ENCODE assay signal across 33 cellular contexts in the genomic region with DNA sequence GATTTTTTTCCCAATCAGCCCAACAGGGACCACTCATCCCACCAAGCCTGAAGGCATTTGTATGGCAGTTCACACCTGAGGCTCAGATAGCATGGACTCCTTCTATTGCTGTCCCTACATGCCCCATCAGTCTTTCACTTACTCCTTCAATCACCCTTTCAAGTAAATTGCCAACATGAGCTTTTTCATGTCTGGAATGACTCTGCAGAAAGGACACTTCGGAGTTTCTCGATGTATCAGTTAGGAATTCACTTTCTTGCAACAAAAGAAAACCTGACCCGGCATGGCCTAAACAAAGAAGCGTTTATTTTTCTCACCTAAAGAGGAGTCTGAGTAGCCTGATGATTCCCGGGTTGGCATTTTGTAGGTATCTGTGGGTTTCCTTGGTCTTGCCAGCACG. TPM values are rescaled to one million over a fixed set of nuclear protein-coding genes. Genes with fewer than 3 reads are reported as not detected.
"Had no signal": no experiment of that assay in that cellular context is flagged by ENCODE, and none has a peak within 500 bp of the region (broad histone marks: within the 10 kb centered on the region; RNA-seq: fewer than 3 reads in every experiment).

No MANE protein-coding gene starts in this region.

- H3K4me3 Mint-ChIP-seq: immature natural killer cell; mesothelial cell of epicardium; naive B cell; natural killer cell; nephron progenitor cell; stimulated activated naive CD8-positive, alpha-beta T cell treated with anti-CD3 and anti-CD28 coated beads, Interleukin-15, Interleukin-2, amounts not matched to agents 100 ng/mL and 50 ng/mL, for 24 hours had no signal

- H3K36me3 Mint-ChIP-seq: immature natural killer cell, mesothelial cell of epicardium, naive B cell, natural killer cell had no signal

- ATAC-seq: left colon, left lung, lower lobe of right lung, natural killer cell, pancreas, right cardiac atrium, sciatic nerve, upper lobe of right lung had no signal

- FAIRE-seq: islet of Langerhans, kidney, pancreas, urothelium cell line had no signal

- H3K4me1 ChIP-seq: left lung, lower lobe of right lung, pancreas, prostate gland, suprapubic skin, tibial artery, upper lobe of right lung had no signal

- H3K36me3 ChIP-seq: left lung, lower lobe of right lung, pancreas, prostate gland, suprapubic skin, thoracic aorta, tibial artery, upper lobe of right lung had no signal

- H3K4me1 Mint-ChIP-seq: immature natural killer cell, mesothelial cell of epicardium, naive B cell, natural killer cell had no signal

- H3K9me3 Mint-ChIP-seq: naive B cell; natural killer cell; nephron progenitor cell; stimulated activated naive CD8-positive, alpha-beta T cell treated with anti-CD3 and anti-CD28 coated beads, Interleukin-15, Interleukin-2, amounts not matched to agents 100 ng/mL and 50 ng/mL, for 24 hours had no signal

- H3K27me3 ChIP-seq: left lung, pancreas, suprapubic skin, tibial artery, upper lobe of right lung had no signal

- H3K27ac Mint-ChIP-seq: immature natural killer cell; mesothelial cell of epicardium; naive B cell; natural killer cell; nephron progenitor cell; stimulated activated naive CD8-positive, alpha-beta T cell treated with anti-CD3 and anti-CD28 coated beads, Interleukin-15, Interleukin-2, amounts not matched to agents 100 ng/mL and 50 ng/mL, for 24 hours had no signal

- DNase-seq: hypothalamus; immature natural killer cell; kidney; left colon; left lung; lower lobe of right lung; mesendoderm; naive B cell; natural killer cell; nephron progenitor cell; pancreas; posterior cingulate gyrus; retina; right cardiac atrium; stimulated activated CD4-positive, alpha-beta T cell treated with anti-CD3 and anti-CD28 coated beads, Interleukin-12 subunit alpha, Interleukin-12 subunit beta, amount 100 ng/mL, for 4 hours; stimulated activated CD4-positive, alpha-beta T cell treated with anti-CD3 and anti-CD28 coated beads, Interleukin-15, amount 100 ng/mL, for 24 hours; stimulated activated CD4-positive, alpha-beta T cell treated with anti-CD3 and anti-CD28 coated beads, Interleukin-2, amount 100 ng/mL, for 24 hours; stimulated activated CD4-positive, alpha-beta T cell treated with anti-CD3 and anti-CD28 coated beads, Interleukin-4, amount 100 ng/mL, for 1 hour; stimulated activated naive CD4-positive, alpha-beta T cell; tibial artery; trophoblast cell; upper lobe of right lung had no signal

- H3K27ac ChIP-seq: left lung, lower lobe of right lung, pancreas, prostate gland, skin epidermis, suprapubic skin, thoracic aorta, tibial artery, upper lobe of right lung had no signal

- H3K4me3 ChIP-seq: left lung, lower lobe of right lung, pancreas, prostate gland, skin epidermis, suprapubic skin, thoracic aorta, tibial artery, upper lobe of right lung had no signal

- H3K9me3 ChIP-seq: left lung, lower lobe of right lung, pancreas, prostate gland, suprapubic skin, thoracic aorta, tibial artery, upper lobe of right lung had no signal

RNA-seq across cellular contexts. Expression of a gene that starts 38.6 kb away (rescaled TPM):
- total RNA-seq: mononuclear cell, natural killer cell, sciatic nerve, subcutaneous adipose tissue had no signal
- polyA plus RNA-seq: immature natural killer cell had no signal
